In genomic region chr11:62883677-62884076, GRCh38 we compare ENCODE assay signal across 6 cellular contexts. TPM values are rescaled to one million over a fixed set of nuclear protein-coding genes. Genes with fewer than 3 reads are reported as not detected.
DNase-seq lines count a peak whose midpoint lies in the region; ATAC-seq and TF ChIP-seq lines count a peak whose summit lies in the region.

No MANE protein-coding gene starts in this region.

- H3K27me3 ChIP-seq in ACC112 (ENCODE audit: insufficient read depth, low read length) (no peaks in the 10 kb centered on the region), PC-3 (ENCODE audit: low read length) (no peaks in the 10 kb centered on the region), hepatocyte (no peaks in the 10 kb centered on the region)

- H3K79me2 ChIP-seq in ACC112 (ENCODE audit: control insufficient read depth, insufficient read depth, low read length, unreplicated experiment) (peaks cover 61% of the 10 kb centered on the region), PC-3 (ENCODE audit: low read length) (peaks cover 70% of the 10 kb centered on the region), hepatocyte (peaks cover 73% of the 10 kb centered on the region)

- WGBS in hepatocyte (ENCODE audit: low lambda C conversion rate, missing lambda C conversion rate), result 60% methylated on average over 3 of the region's 3 CpGs

- H3F3A ChIP-seq in PC-3 (ENCODE audit: low read length, unreplicated experiment), result peaks cover 17% of the 10 kb centered on the region

- H3K4me1 ChIP-seq in ACC112 (ENCODE audit: control insufficient read depth, insufficient read depth, low read length, unreplicated experiment), result peaks cover 50% of the 10 kb centered on the region
- H3K4me1 ChIP-seq in PC-3 (ENCODE audit: insufficient read depth, low read length), result peaks cover 38% of the 10 kb centered on the region
- H3K4me1 ChIP-seq in hepatocyte (ENCODE audit: insufficient read depth), result peaks cover 55% of the 10 kb centered on the region

- peak overlapping the region; percentile 90 for H3K4me3 ChIP-seq in ACC112 (ENCODE audit: low read depth, low read length)
- peak overlapping the region; percentile 85 for H3K4me3 ChIP-seq in PC-3 (ENCODE audit: low read length)
- H3K4me3 ChIP-seq in hepatocyte, result peak overlapping the region; percentile 82

- H3K36me3 ChIP-seq in ACC112 (ENCODE audit: insufficient read depth, low read length), result peaks cover 52% of the 10 kb centered on the region
- H3K36me3 ChIP-seq in PC-3 (ENCODE audit: low read depth, low read length), result peaks cover 67% of the 10 kb centered on the region
- no peaks in the 10 kb centered on the region for H3K36me3 ChIP-seq in hepatocyte (replicated peaks; ENCODE audit: insufficient read depth, low read depth)

- DNase-seq in PC-3 (no peak), hepatocyte (ENCODE audit: low spot score) (no peak), kidney glomerular epithelial cell (lab: John Stamatoyannopoulos, UW) (no peak), NCI-H748 treated with DMSO at 0.1 percent for 48 hours (lab: John Stamatoyannopoulos, UW) (no peak)

- BruUV-seq in PC-3 (replicated peaks; lab: Mats Ljungman, UMichigan), result no TSS peak

- peak overlapping the region; percentile 99; the same call in 1 of the 2 replicates for H3K9ac ChIP-seq in PC-3 (ENCODE audit: low read length)

- peak overlapping the region; percentile 95 for H3K4me2 ChIP-seq in PC-3 (ENCODE audit: low read length)
- peak overlapping the region; percentile 85 for H3K4me2 ChIP-seq in hepatocyte

- intact Hi-C loops in PC-3 (cut with micrococcal nuclease), result loop anchor here (5.0 kb wide), 1 partner anchor 156 kb away; the partner anchor contains the start of genes HNRNPUL2 and TTC9C

- H4K20me1 ChIP-seq in PC-3 (ENCODE audit: low read length), result peaks cover 71% of the 10 kb centered on the region
- H4K20me1 ChIP-seq in hepatocyte (ENCODE audit: insufficient read depth, poor library complexity, severe bottlenecking), result peaks cover 56% of the 10 kb centered on the region

- CTCF ChIA-PET in PC-3 (lab: Charles Lee), result interaction anchor here (0.5 kb wide), 1 partner anchor 30 kb away, joined by 3 read pairs; no protein-coding TSS in a partner anchor

- H3K9me3 ChIP-seq in PC-3 (ENCODE audit: low read length) (no peaks in the 10 kb centered on the region), hepatocyte (ENCODE audit: low read depth) (no peaks in the 10 kb centered on the region)

- no peaks in the 10 kb centered on the region for H3K9me2 ChIP-seq in PC-3 (replicated peaks; ENCODE audit: low read length)
- H3K9me2 ChIP-seq in hepatocyte (replicated peaks; ENCODE audit: insufficient read depth), result no peaks in the 10 kb centered on the region

- ATAC-seq in PC-3 (no peak), HG03571 (IDR thresholded peaks at IDR 0.05; ENCODE audit: unreplicated experiment) (no peak)

- H2AFZ ChIP-seq in ACC112 (ENCODE audit: low read length, unreplicated experiment), result no peak overlapping the region
- H2AFZ ChIP-seq in PC-3 (ENCODE audit: low read length), result no peak overlapping the region
- no peak overlapping the region for H2AFZ ChIP-seq in hepatocyte

- H3K27ac ChIP-seq in ACC112 (ENCODE audit: low read depth, low read length) (peak overlapping the region; percentile 95), PC-3 (ENCODE audit: low read length) (no peak overlapping the region), hepatocyte (peak overlapping the region; percentile 100)

- POLR2A ChIA-PET in PC-3 (lab: Charles Lee; ENCODE audit: unreplicated experiment), result no interaction called here

- TF ChIP-seq CTCF in PC-3 (conservative IDR thresholded peaks at IDR 0.05; ENCODE audit: low read depth, low read length) (no peak), hepatocyte (IDR thresholded peaks at IDR 0.05; ENCODE audit: poor library complexity) (no peak)

RNA-seq across cellular contexts. Expression of gene SLC3A2, which starts 3.0 kb away (rescaled TPM):
- total RNA-seq in PC-3 (2014; rRNA removed), result 243 and 304 TPM in 2 replicates
- total RNA-seq in hepatocyte, result 335 and 573 TPM in 2 replicates
- 456 and 476 TPM in 2 replicates for polyA plus RNA-seq in hepatocyte

RNA-seq across cellular contexts. Expression of gene CHRM1, which starts 37.5 kb away (rescaled TPM):
- total RNA-seq in PC-3 (2014; rRNA removed) (not detected in 2 replicates), hepatocyte (not detected in 2 replicates)
- not detected in 2 replicates for polyA plus RNA-seq in hepatocyte

RNA-seq across cellular contexts. Expression of gene WDR74, which starts 44.3 kb away (rescaled TPM):
- total RNA-seq in PC-3 (2014; rRNA removed) (217 and 222 TPM in 2 replicates), hepatocyte (28.0 and 30.9 TPM in 2 replicates)
- polyA plus RNA-seq in hepatocyte, result 28.9 and 34.1 TPM in 2 replicates

RNA-seq across cellular contexts. Expression of gene TEX54, which starts 51.0 kb away (rescaled TPM):
- total RNA-seq in PC-3 (2014; rRNA removed) (not detected in 2 replicates), hepatocyte (not detected in 2 replicates)
- polyA plus RNA-seq in hepatocyte, result 1.8 and 3.5 TPM in 2 replicates

RNA-seq across cellular contexts. Expression of gene STX5, which starts 51.8 kb away (rescaled TPM):
- total RNA-seq in PC-3 (2014; rRNA removed) (41.4 and 48.2 TPM in 2 replicates), hepatocyte (35.4 and 37.3 TPM in 2 replicates)
- 49.7 and 50.4 TPM in 2 replicates for polyA plus RNA-seq in hepatocyte
